20 cellular contexts compared by ENCODE assay signal in the genomic region with DNA sequence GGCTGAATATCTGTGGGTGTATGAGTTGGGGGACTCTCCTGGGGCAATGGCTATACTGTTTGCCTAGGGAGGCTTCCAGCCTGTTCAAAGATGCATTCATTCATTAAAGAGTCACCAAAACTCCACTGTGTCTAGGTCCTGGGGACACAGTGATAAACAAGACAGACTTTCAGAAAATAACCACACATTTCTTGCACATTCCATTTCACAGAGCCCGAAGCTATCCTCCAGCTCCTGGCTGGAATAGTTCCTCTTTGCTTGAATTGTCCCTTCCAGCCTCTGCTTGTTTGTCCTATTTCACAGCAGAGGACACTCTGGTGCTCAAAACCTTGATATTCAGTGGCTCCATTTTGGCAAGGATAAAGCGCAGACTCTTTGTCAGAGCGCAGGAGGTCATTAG.
DNase-seq lines count a peak whose midpoint lies in the region; TF ChIP-seq lines count a peak whose summit lies in the region.
"Had no signal": no experiment of that assay in that cellular context is flagged by ENCODE, and none has a peak within 500 bp of the region (broad histone marks: within the 10 kb centered on the region; RNA-seq: fewer than 3 reads in every experiment).

No MANE protein-coding gene starts in this region.

- H3K4me3 ChIP-seq in osteoblast (ENCODE audit: insufficient read depth, low read length) (no peak overlapping the region), uterus (no peak overlapping the region)
- H3K4me3 ChIP-seq: GM12878, K562 had no signal

- DNase-seq in EH (ENCODE audit: low read depth) (peak; percentile 51), M059J (ENCODE audit: low read depth) (peak; percentile 45), osteoblast (ENCODE audit: insufficient read length, low spot score, missing footprints) (peak; percentile 18), uterus (peak in 1 of 2 donors; percentile 12), DMS153 treated with DMSO at 0.1 percent for 48 hours (lab: John Stamatoyannopoulos, UW; ENCODE audit: unreplicated experiment) (no peak), hypothalamus (lab: John Stamatoyannopoulos, UW) (no peak), NCI-H82 treated with DMSO at 0.1 percent for 48 hours (lab: John Stamatoyannopoulos, UW; ENCODE audit: unreplicated experiment) (no peak)
- DNase-seq: BE2C; CD4-positive, CD25-positive, alpha-beta regulatory T cell; DMS79 treated with DMSO at 0.1 percent for 48 hours; HCEC 1CT; NCI-H1092; NCI-H1436; NCI-H2029; NCI-H2227 treated with DMSO at 0.1 percent for 48 hours; NCI-H510A; NCI-H748 treated with DMSO at 0.1 percent for 48 hours; NK-92 treated with Interleukin-12 subunit alpha and Interleukin-12 subunit beta, amount 100 ng/mL, for 24 hours had no signal

- peaks cover 27% of the 10 kb centered on the region for H3K4me1 ChIP-seq in osteoblast (ENCODE audit: insufficient read depth, low read length)
- peaks cover 7 to 8% of the 10 kb centered on the region in 2 donors for H3K4me1 ChIP-seq in uterus
- H3K4me1 ChIP-seq: BE2C had no signal

- H3K4me2 ChIP-seq in osteoblast (ENCODE audit: insufficient read depth, low read length) = no peak overlapping the region

- intact Hi-C loops in uterus (cut with DNase I; ENCODE audit: low total_unique reads) = no loop called here

- no peak for TF ChIP-seq POLR2A in uterus (IDR thresholded peaks at IDR 0.05)

- TF ChIP-seq CTCF in osteoblast (IDR thresholded peaks at IDR 0.05; ENCODE audit: extremely low read depth, low read depth, low read length) (no peak), uterus (IDR thresholded peaks at IDR 0.05) (no peak)

- H4K20me1 ChIP-seq in osteoblast (ENCODE audit: insufficient read depth, low read length) = no peaks in the 10 kb centered on the region

- H3K36me3 ChIP-seq in osteoblast (ENCODE audit: insufficient read depth, low read length) (no peaks in the 10 kb centered on the region), uterus (no peaks in the 10 kb centered on the region)
- H3K36me3 ChIP-seq: BE2C had no signal

- H3K27ac ChIP-seq in osteoblast (ENCODE audit: low read depth, low read length) = peak overlapping the region; percentile 38
- peak overlapping the region; percentile 87 to 95 for H3K27ac ChIP-seq in uterus

- H3K9me3 ChIP-seq in osteoblast (ENCODE audit: low read depth, low read length) (no peaks in the 10 kb centered on the region), uterus (no peaks in the 10 kb centered on the region)
- H3K9me3 ChIP-seq: BE2C had no signal

- H3K79me2 ChIP-seq in osteoblast (ENCODE audit: insufficient read depth, low read length) = no peaks in the 10 kb centered on the region

- H2AFZ ChIP-seq in osteoblast (ENCODE audit: low read length) = no peak overlapping the region

- no peaks in the 10 kb centered on the region for H3K27me3 ChIP-seq in osteoblast (ENCODE audit: insufficient read depth, low read length)
- H3K27me3 ChIP-seq in uterus = no peaks in the 10 kb centered on the region
- H3K27me3 ChIP-seq: BE2C had no signal

Comparison
In these comparisons a context has a peak if more than half of its experiments do, and no peak if none do; other contexts are left out.
1. DNase-seq: peak in EH (single experiment), M059J (single experiment) and osteoblast (single experiment); none in DMS153 treated with DMSO at 0.1 percent for 48 hours (single experiment), hypothalamus (0 of 51) and NCI-H82 treated with DMSO at 0.1 percent for 48 hours (single experiment).